ENCODE assay signal across 1 cellular context in genomic region chr7:150368884-150369739, GRCh38.
TF ChIP-seq lines count a peak whose summit lies in the region.

No MANE protein-coding gene starts in this region.

TF ChIP-seq in H1, 55 proteins besides CTCF, POLR2A, EP300 and RAD21:
- TF ChIP-seq SRF (IDR thresholded peaks at IDR 0.05; ENCODE audit: low read depth, low read length) (no peak), GTF2F1 (IDR thresholded peaks at IDR 0.05; ENCODE audit: borderline replicate concordance, low read depth, low read length) (no peak; the same call in 1 of the 2 replicates), GABPA (IDR thresholded peaks at IDR 0.05; ENCODE audit: borderline replicate concordance, insufficient read depth, low read length) (no peak), NRF1 (IDR thresholded peaks at IDR 0.05; ENCODE audit: low read depth, low read length) (peak; percentile 26; the same call in 1 of the 2 replicates), CEBPB (IDR thresholded peaks at IDR 0.05; ENCODE audit: low read depth, low read length) (no peak), SP1 (IDR thresholded peaks at IDR 0.05; ENCODE audit: low read depth, low read length) (peak; percentile 65), TBP (IDR thresholded peaks at IDR 0.05; ENCODE audit: low read depth, low read length) (peak; percentile 34; the same call in 1 of the 2 replicates), CTBP2 (IDR thresholded peaks at IDR 0.05; ENCODE audit: borderline replicate concordance, insufficient read depth, insufficient read length, low read length) (peak; percentile 21), EZH2 (IDR thresholded peaks at IDR 0.05; ENCODE audit: low read depth, low read length, severe bottlenecking) (no peak), SP4 (IDR thresholded peaks at IDR 0.05; ENCODE audit: low read length) (peak; percentile 35; the same call in 1 of the 2 replicates), JUND (IDR thresholded peaks at IDR 0.05; ENCODE audit: low read length) (no peak; the same call in 1 of the 2 replicates), CBX5 (IDR thresholded peaks at IDR 0.05; ENCODE audit: low read depth, low read length) (no peak), KDM5A (IDR thresholded peaks at IDR 0.05; ENCODE audit: low read length) (no peak), EGR1 (IDR thresholded peaks at IDR 0.05; ENCODE audit: borderline replicate concordance, low read depth, low read length) (no peak; the same call in 1 of the 2 replicates), ATF2 (IDR thresholded peaks at IDR 0.05; ENCODE audit: low read length) (no peak; the same call in 1 of the 2 replicates), HDAC2 (IDR thresholded peaks at IDR 0.05; ENCODE audit: borderline replicate concordance in 1 of 2, low read depth in 2 of 2, low read length in 2 of 2) (0 out of 4 replicates have a peak, but pooled peaks of 1 of the 2 experiments have one; percentile 55), CREB1 (IDR thresholded peaks at IDR 0.05) (0 out of 2 replicates have a peak, but pooled peaks have one; percentile 44), USF2 (IDR thresholded peaks at IDR 0.05; ENCODE audit: low read length) (no peak), MAX (IDR thresholded peaks at IDR 0.05) (peak; percentile 71), POLR2AphosphoS5 (IDR thresholded peaks at IDR 0.05; ENCODE audit: low read depth, low read length) (peak; percentile 54; the same call in 1 of the 2 replicates), ZNF274 (IDR thresholded peaks at IDR 0.05; ENCODE audit: borderline replicate concordance, extremely low read depth, low read length) (no peak), FOSL1 (IDR thresholded peaks at IDR 0.05; ENCODE audit: insufficient read depth, low read depth, low read length) (no peak), HDAC6 (IDR thresholded peaks at IDR 0.05; ENCODE audit: low read depth, low read length) (no peak), CBX8 (IDR thresholded peaks at IDR 0.05; ENCODE audit: borderline replicate concordance, low read depth, low read length) (no peak), TAF1 (IDR thresholded peaks at IDR 0.05; ENCODE audit: low read depth, low read length) (0 out of 2 replicates have a peak, but pooled peaks have one; percentile 49), BACH1 (IDR thresholded peaks at IDR 0.05; ENCODE audit: low read length) (peak; percentile 26; the same call in 1 of the 2 replicates), TCF12 (IDR thresholded peaks at IDR 0.05; ENCODE audit: low read depth, low read length) (peak; percentile 75; the same call in 1 of the 2 replicates), RFX5 (IDR thresholded peaks at IDR 0.05; ENCODE audit: borderline replicate concordance, low read depth, low read length) (no peak), RNF2 (IDR thresholded peaks at IDR 0.05; ENCODE audit: borderline replicate concordance, low read depth, low read length, missing control alignments, poor library complexity, severe bottlenecking) (no peak), KDM1A (IDR thresholded peaks at IDR 0.05; ENCODE audit: borderline replicate concordance, low read length) (no peak), TAF7 (optimal IDR thresholded peaks at IDR 0.05; ENCODE audit: borderline replicate concordance, low read depth, low read length) (peak; percentile 19), MAFK (IDR thresholded peaks at IDR 0.05; ENCODE audit: low read depth, low read length) (no peak), BRCA1 (IDR thresholded peaks at IDR 0.05; ENCODE audit: low read depth, low read length) (no peak), RXRA (IDR thresholded peaks at IDR 0.05; ENCODE audit: insufficient read depth, low read depth, low read length) (no peak), PHF8 (conservative IDR thresholded peaks at IDR 0.05; ENCODE audit: low read depth, low read length) (peak; percentile 1; the same call in 1 of the 2 replicates), SP2 (IDR thresholded peaks at IDR 0.05; ENCODE audit: low read length) (no peak), SIRT6 (IDR thresholded peaks at IDR 0.05; ENCODE audit: low read length) (no peak), YY1 (IDR thresholded peaks at IDR 0.05; ENCODE audit: low read depth, low read length) (peak; percentile 44; the same call in 1 of the 2 replicates), SUZ12 (IDR thresholded peaks at IDR 0.05; ENCODE audit: low read length) (no peak), ASH2L (IDR thresholded peaks at IDR 0.05; ENCODE audit: low read length) (peak; percentile 92), SIX5 (IDR thresholded peaks at IDR 0.05; ENCODE audit: low read depth, low read length) (no peak), NANOG (IDR thresholded peaks at IDR 0.05; ENCODE audit: insufficient read depth, low read depth, low read length, poor library complexity, severe bottlenecking) (no peak), RBBP5 (IDR thresholded peaks at IDR 0.05; ENCODE audit: borderline replicate concordance, low read depth, low read length) (peak; percentile 88; the same call in 1 of the 2 replicates), SIN3A (conservative IDR thresholded peaks at IDR 0.05 in 1 of 2, IDR thresholded peaks at IDR 0.05 in 1 of 2; ENCODE audit: low read depth in 1 of 2, low read length in 2 of 2) (peak; percentile 87 to 95), BCL11A (IDR thresholded peaks at IDR 0.05; ENCODE audit: low read depth in 2 of 2, low read length in 2 of 2) (peak in 1 of 2 experiments; percentile 16), JUN (IDR thresholded peaks at IDR 0.05; ENCODE audit: low read depth, low read length) (no peak), POU5F1 (IDR thresholded peaks at IDR 0.05; ENCODE audit: low read depth, low read length) (no peak), E2F6 (IDR thresholded peaks at IDR 0.05) (no peak), CHD2 (IDR thresholded peaks at IDR 0.05; ENCODE audit: low read length) (peak; percentile 66; the same call in 1 of the 2 replicates), TEAD4 (IDR thresholded peaks at IDR 0.05; ENCODE audit: low read depth, low read length) (peak; percentile 97), KDM4A (IDR thresholded peaks at IDR 0.05; ENCODE audit: low read depth, low read length, severe bottlenecking) (no peak), SAP30 (IDR thresholded peaks at IDR 0.05; ENCODE audit: insufficient read depth, insufficient replicate concordance, low read length) (peak; percentile 90), CHD1 (IDR thresholded peaks at IDR 0.05; ENCODE audit: low read depth, low read length) (no peak), CHD7 (IDR thresholded peaks at IDR 0.05; ENCODE audit: insufficient replicate concordance, low read length) (no peak), ATF3 (IDR thresholded peaks at IDR 0.05; ENCODE audit: insufficient read depth, low read depth, low read length) (no peak)
TF ChIP-seq in H1: peak in this region for 22.
